In genomic region chr3:195925746-195926145, GRCh38 we compare ENCODE assay signal across 14 cellular contexts.
"Had no signal": no experiment of that assay in that cellular context is flagged by ENCODE, and none has a peak within 500 bp of the region (broad histone marks: within the 10 kb centered on the region; RNA-seq: fewer than 3 reads in every experiment).

No MANE protein-coding gene starts in this region.

- DNase-seq: dermis blood vessel endothelial cell; effector CD4-positive, alpha-beta T cell; effector memory CD4-positive, alpha-beta T cell; foreskin keratinocyte; heart left ventricle; hypothalamus; immature natural killer cell; left cardiac atrium; left lung; left ventricle myocardium superior; lower lobe of right lung; mesenchymal stem cell; midbrain had no signal

- ATAC-seq: foreskin keratinocyte, gastroesophageal sphincter, heart left ventricle, left cardiac atrium, left lung, left ventricle myocardium superior, lower lobe of right lung had no signal
